Comparison of ENCODE assay signal across 17 cellular contexts in genomic region chr2:65021709-65022108, GRCh38.
"Had no signal": no experiment of that assay in that cellular context is flagged by ENCODE, and none has a peak within 500 bp of the region (broad histone marks: within the 10 kb centered on the region; RNA-seq: fewer than 3 reads in every experiment).

No MANE protein-coding gene starts in this region.

- H3K4me3 ChIP-seq: heart left ventricle, left ventricle myocardium inferior, neural progenitor cell, pancreas, testis, uterus had no signal

- DNase-seq: activated CD4-positive, alpha-beta T cell treated with anti-CD3 and anti-CD28 coated beads for 1 hour; activated CD4-positive, alpha-beta T cell treated with anti-CD3 and anti-CD28 coated beads, Interleukin-2, amount 50 U/mL, for 48 hours; activated CD8-positive, alpha-beta memory T cell treated with anti-CD3 and anti-CD28 coated beads, Interleukin-2, amount 10 ng/mL, durations not matched to agents 7 days and 5 days; activated effector memory CD4-positive, alpha-beta T cell treated with anti-CD3 and anti-CD28 coated beads, Interleukin-2, amount 50 U/mL, for 16 hours; activated T-cell treated with anti-CD3 and anti-CD28 coated beads, Interleukin-2, amount 50 U/mL, for 4 hours; foreskin melanocyte; left ventricle myocardium inferior; stimulated activated CD4-positive, alpha-beta T cell treated with anti-CD3 and anti-CD28 coated beads, Interleukin-4, amount 100 ng/mL, for 1 hour; stimulated activated naive CD8-positive, alpha-beta T cell treated with anti-CD3 and anti-CD28 coated beads, Interleukin-15, amount 100 ng/mL, for 72 hours; T-helper 2 cell; testis; uterus had no signal

- H3K9ac ChIP-seq: neural progenitor cell had no signal

- H3K27ac ChIP-seq: heart left ventricle, left ventricle myocardium inferior, neural progenitor cell, pancreas, testis, uterus had no signal

- H3K27ac Mint-ChIP-seq: activated CD8-positive, alpha-beta memory T cell treated with anti-CD3 and anti-CD28 coated beads, Interleukin-2, amount 10 ng/mL, durations not matched to agents 7 days and 5 days; activated naive CD8-positive, alpha-beta T cell; neural progenitor cell; stimulated activated naive CD8-positive, alpha-beta T cell treated with anti-CD3 and anti-CD28 coated beads, Interleukin-15, amount 100 ng/mL, for 72 hours had no signal

- H3K4me2 ChIP-seq: neural progenitor cell had no signal

- H2AFZ ChIP-seq: neural progenitor cell had no signal

- H3K9me3 ChIP-seq: heart left ventricle, left ventricle myocardium inferior, pancreas, testis, uterus had no signal

- H3K9me3 Mint-ChIP-seq: activated T-cell treated with anti-CD3 and anti-CD28 coated beads, Interleukin-2, amount 50 U/mL, for 4 hours; neural progenitor cell; stimulated activated naive CD8-positive, alpha-beta T cell treated with anti-CD3 and anti-CD28 coated beads, Interleukin-15, amount 100 ng/mL, for 72 hours had no signal

- FAIRE-seq: islet of Langerhans, pancreas had no signal

- H3K36me3 ChIP-seq: neural progenitor cell, uterus had no signal

- H3K4me3 Mint-ChIP-seq: activated CD8-positive, alpha-beta memory T cell treated with anti-CD3 and anti-CD28 coated beads, Interleukin-2, amount 10 ng/mL, durations not matched to agents 7 days and 5 days; activated naive CD8-positive, alpha-beta T cell; activated T-cell treated with anti-CD3 and anti-CD28 coated beads, Interleukin-2, amount 50 U/mL, for 4 hours; neural progenitor cell; stimulated activated naive CD8-positive, alpha-beta T cell treated with anti-CD3 and anti-CD28 coated beads, Interleukin-15, amount 100 ng/mL, for 72 hours had no signal

- ATAC-seq: activated CD8-positive, alpha-beta memory T cell treated with anti-CD3 and anti-CD28 coated beads, Interleukin-2, amount 10 ng/mL, durations not matched to agents 7 days and 5 days; activated T-cell treated with anti-CD3 and anti-CD28 coated beads, Interleukin-2, amount 50 U/mL, for 4 hours; pancreas; stimulated activated naive CD8-positive, alpha-beta T cell treated with anti-CD3 and anti-CD28 coated beads, Interleukin-15, amount 100 ng/mL, for 72 hours had no signal

- H3K4me1 ChIP-seq: neural progenitor cell, pancreas, testis, uterus had no signal

- H3K27me3 Mint-ChIP-seq: activated CD8-positive, alpha-beta memory T cell treated with anti-CD3 and anti-CD28 coated beads, Interleukin-2, amount 10 ng/mL, durations not matched to agents 7 days and 5 days; activated naive CD8-positive, alpha-beta T cell; stimulated activated naive CD8-positive, alpha-beta T cell treated with anti-CD3 and anti-CD28 coated beads, Interleukin-15, amount 100 ng/mL, for 72 hours had no signal

- H3K27me3 ChIP-seq: heart left ventricle, neural progenitor cell, pancreas, testis, uterus had no signal
